2 cellular contexts compared by ENCODE assay signal in the genomic region with DNA sequence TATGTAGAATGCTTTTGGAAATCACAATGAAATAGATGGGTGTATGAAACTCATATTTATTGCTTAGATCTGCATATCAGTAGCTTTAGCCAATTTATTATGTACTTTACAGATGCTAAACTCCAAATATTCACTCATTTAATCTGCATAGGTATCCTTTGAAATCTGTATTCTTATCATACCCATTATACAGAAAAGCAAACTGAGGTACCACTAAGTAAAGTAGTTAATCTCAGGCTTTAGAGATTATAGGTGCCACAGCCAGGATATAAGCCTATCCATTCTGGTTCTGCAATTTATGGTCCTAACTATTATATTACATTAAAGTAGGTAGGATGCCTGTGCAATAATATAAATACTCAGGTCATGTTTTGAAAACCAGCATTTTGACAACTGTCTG.
TF ChIP-seq lines count a peak whose summit lies in the region.

No MANE protein-coding gene starts in this region.

TF ChIP-seq in K562, 482 proteins besides CTCF, POLR2A, EP300 and RAD21:
- TF ChIP-seq ZNF316 (IDR thresholded peaks at IDR 0.05) (no peak), ZNF239 (CRISPR knock-in tag; IDR thresholded peaks at IDR 0.05) (no peak), HMG20A (CRISPR knock-in tag; conservative IDR thresholded peaks at IDR 0.05) (no peak), RFX1 (IDR thresholded peaks at IDR 0.05) (no peak), PTRF (tag; IDR thresholded peaks at IDR 0.05) (no peak), RBM25 (IDR thresholded peaks at IDR 0.05; ENCODE audit: low read depth, low read length, severe bottlenecking) (peak; percentile 96), HDAC3 (IDR thresholded peaks at IDR 0.05; ENCODE audit: borderline replicate concordance, partially characterized antibody) (no peak), RCOR1 (IDR thresholded peaks at IDR 0.05; ENCODE audit: borderline replicate concordance in 1 of 2, low read depth in 2 of 2, low read length in 2 of 2) (no peak), DMBX1 (CRISPR knock-in tag; IDR thresholded peaks at IDR 0.05; ENCODE audit: borderline replicate concordance) (no peak), ADNP (tag; IDR thresholded peaks at IDR 0.05) (peak; percentile 47; the same call in 1 of the 2 replicates), TBL1XR1 (IDR thresholded peaks at IDR 0.05; ENCODE audit: low read length in 2 of 2) (no peak), MCM3 (IDR thresholded peaks at IDR 0.05) (no peak)
- TF ChIP-seq, protein P1, sequence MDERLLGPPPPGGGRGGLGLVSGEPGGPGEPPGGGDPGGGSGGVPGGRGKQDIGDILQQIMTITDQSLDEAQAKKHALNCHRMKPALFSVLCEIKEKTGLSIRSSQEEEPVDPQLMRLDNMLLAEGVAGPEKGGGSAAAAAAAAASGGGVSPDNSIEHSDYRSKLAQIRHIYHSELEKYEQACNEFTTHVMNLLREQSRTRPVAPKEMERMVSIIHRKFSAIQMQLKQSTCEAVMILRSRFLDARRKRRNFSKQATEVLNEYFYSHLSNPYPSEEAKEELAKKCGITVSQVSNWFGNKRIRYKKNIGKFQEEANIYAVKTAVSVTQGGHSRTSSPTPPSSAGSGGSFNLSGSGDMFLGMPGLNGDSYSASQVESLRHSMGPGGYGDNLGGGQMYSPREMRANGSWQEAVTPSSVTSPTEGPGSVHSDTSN (CRISPR knock-in tag; IDR thresholded peaks at IDR 0.05; ENCODE audit: low read depth) = no peak
- TF ChIP-seq, protein P1 (tag; conservative IDR thresholded peaks at IDR 0.05; ENCODE audit: low read depth) = no peak

TF ChIP-seq in H1, 55 proteins besides CTCF, POLR2A, EP300 and RAD21:
- TF ChIP-seq KDM1A (IDR thresholded peaks at IDR 0.05; ENCODE audit: borderline replicate concordance, low read length) (peak; percentile 34; the same call in 1 of the 2 replicates), CBX8 (IDR thresholded peaks at IDR 0.05; ENCODE audit: borderline replicate concordance, low read depth, low read length) (no peak)
